21 cellular contexts compared by ENCODE assay signal in genomic region chr5:54390539-54391031, GRCh38.
DNase-seq lines count a peak whose midpoint lies in the region; ATAC-seq, FAIRE-seq and TF ChIP-seq lines count a peak whose summit lies in the region.
"Had no signal": no experiment of that assay in that cellular context is flagged by ENCODE, and none has a peak within 500 bp of the region (broad histone marks: within the 10 kb centered on the region; RNA-seq: fewer than 3 reads in every experiment).

No MANE protein-coding gene starts in this region.

- no TSS peak for BruUV-seq in K562 (replicated peaks; lab: Mats Ljungman, UMichigan)

- ATAC-seq in SK-N-SH treated with all-trans-retinoic acid at 6 μM for 48 hours, result no peak
- peak; percentile 61 for ATAC-seq in HG03432 (IDR thresholded peaks at IDR 0.05; ENCODE audit: unreplicated experiment)
- peak; percentile 28 for ATAC-seq in K562
- ATAC-seq: activated CD4-positive, alpha-beta T cell treated with anti-CD3 and anti-CD28 coated beads for 36 hours; natural killer cell treated with Interleukin-12 subunit alpha and Interleukin-12 subunit beta and Interleukin-15 and Interleukin-18, amount 100 ng/mL, for 72 hours; stimulated activated naive CD8-positive, alpha-beta T cell treated with anti-CD3 and anti-CD28 coated beads, Interleukin-15, amount 100 ng/mL, for 72 hours had no signal

- TF ChIP-seq CTCF in SK-N-SH (IDR thresholded peaks at IDR 0.05), result no peak
- TF ChIP-seq CTCF in K562 (IDR thresholded peaks at IDR 0.05 in 2 of 3, conservative IDR thresholded peaks at IDR 0.05 in 1 of 3; ENCODE audit: insufficient read depth in 2 of 3, low read depth in 1 of 3, low read length in 3 of 3), result no peak

- H3K4me1 Mint-ChIP-seq in activated naive CD4-positive, alpha-beta T cell treated with anti-CD3 and anti-CD28 coated beads for 36 hours (ENCODE audit: low read depth), result peaks cover 10% of the 10 kb centered on the region
- H3K4me1 Mint-ChIP-seq: activated naive CD8-positive, alpha-beta T cell treated with anti-CD3 and anti-CD28 coated beads, Interleukin-2, amount 10 ng/mL, durations not matched to agents 7 days and 5 days had no signal

- TF ChIP-seq RAD21 in SK-N-SH (IDR thresholded peaks at IDR 0.05; ENCODE audit: low read length) (no peak), K562 (CRISPR knock-in tag; conservative IDR thresholded peaks at IDR 0.05 in 1 of 2, IDR thresholded peaks at IDR 0.05 in 1 of 2) (no peak)

- intact Hi-C loops in K562 (cut with micrococcal nuclease) (loop anchor here (5.0 kb wide), 2 partner anchors 63 to 78 kb away; partner anchors contain the start of gene ARL15), posterior vena cava (cut with DNase I) (no loop called here)
- intact Hi-C loops in activated naive CD4-positive, alpha-beta T cell treated with anti-CD3 and anti-CD28 coated beads for 36 hours (cut with micrococcal nuclease), result loop anchor here (5.0 kb wide), 1 partner anchor 78 kb away; the partner anchor contains the start of gene ARL15

- no peaks in the 10 kb centered on the region for H3K27me3 ChIP-seq in SK-N-SH (ENCODE audit: insufficient read depth)
- H3K27me3 ChIP-seq in K562 (ENCODE audit: control insufficient read depth in 2 of 2, insufficient read depth in 2 of 2, low read length in 2 of 2), result no peaks in the 10 kb centered on the region
- H3K27me3 ChIP-seq: upper lobe of left lung had no signal

- H3K4me3 ChIP-seq in SK-N-SH (ENCODE audit: low read depth in 2 of 2, low read length in 1 of 2) (no peak overlapping the region), K562 (no peak overlapping the region)
- H3K4me3 ChIP-seq: upper lobe of left lung had no signal

- H3K9me1 ChIP-seq in K562 (ENCODE audit: control insufficient read depth, insufficient read depth, low read length), result no peaks in the 10 kb centered on the region

- FAIRE-seq in K562 (lab: Jason Lieb, UNC), result peak; percentile 37
- FAIRE-seq: G401.6, GM12892 had no signal

- H3K36me3 ChIP-seq in SK-N-SH (replicated peaks in 1 of 2; ENCODE audit: control insufficient read depth in 1 of 2, insufficient read depth in 2 of 2, low read length in 1 of 2), result no peaks in the 10 kb centered on the region
- H3K36me3 ChIP-seq in K562 (ENCODE audit: control insufficient read depth, insufficient read depth, low read length), result peaks cover 22% of the 10 kb centered on the region
- H3K36me3 ChIP-seq: upper lobe of left lung had no signal

- H4K20me1 ChIP-seq in SK-N-SH (ENCODE audit: insufficient read depth) (no peaks in the 10 kb centered on the region), K562 (replicated peaks; ENCODE audit: control insufficient read depth, insufficient read depth, low read length) (no peaks in the 10 kb centered on the region)

- no peak overlapping the region for H3K4me3 Mint-ChIP-seq in activated naive CD4-positive, alpha-beta T cell treated with anti-CD3 and anti-CD28 coated beads for 36 hours
- H3K4me3 Mint-ChIP-seq: activated CD4-positive, alpha-beta T cell treated with anti-CD3 and anti-CD28 coated beads for 36 hours; activated naive CD8-positive, alpha-beta T cell treated with anti-CD3 and anti-CD28 coated beads, Interleukin-2, amount 10 ng/mL, durations not matched to agents 7 days and 5 days; activated T-helper 1 cell treated with anti-CD3 and anti-CD28 coated beads, Interleukin-12 subunit alpha, Interleukin-12 subunit beta, Interleukin-2, Interleukin-4 antibody, amounts not matched to agents 30 ng/mL and 10 ng/mL and 1 ng/mL, durations not matched to agents 14 hours and 24 hours and 36 hours; brain; natural killer cell treated with Interleukin-12 subunit alpha and Interleukin-12 subunit beta and Interleukin-15 and Interleukin-18, amount 100 ng/mL, for 72 hours; stimulated activated naive CD8-positive, alpha-beta T cell treated with anti-CD3 and anti-CD28 coated beads, Interleukin-15, amount 100 ng/mL, for 72 hours had no signal

- H3K36me3 Mint-ChIP-seq in activated naive CD4-positive, alpha-beta T cell treated with anti-CD3 and anti-CD28 coated beads for 36 hours (ENCODE audit: low read depth), result no peaks in the 10 kb centered on the region
- H3K36me3 Mint-ChIP-seq: activated naive CD8-positive, alpha-beta T cell treated with anti-CD3 and anti-CD28 coated beads, Interleukin-2, amount 10 ng/mL, durations not matched to agents 7 days and 5 days; brain; natural killer cell treated with Interleukin-12 subunit alpha and Interleukin-12 subunit beta and Interleukin-15 and Interleukin-18, amount 100 ng/mL, for 72 hours had no signal

- peak overlapping the region in 1 of 2 experiments; percentile 73; a peak in 2 of 4 replicates for H3K27ac ChIP-seq in SK-N-SH (ENCODE audit: low read depth in 2 of 2, low read length in 1 of 2)
- peak overlapping the region; percentile 86 for H3K27ac ChIP-seq in K562 (ENCODE audit: extremely low read depth, low read depth, low read length)
- H3K27ac ChIP-seq: upper lobe of left lung had no signal

- peaks cover 14% of the 10 kb centered on the region for H3F3A ChIP-seq in SK-N-SH (replicated peaks; ENCODE audit: insufficient read depth)

- H3K9me2 ChIP-seq in SK-N-SH, result no peaks in the 10 kb centered on the region

- H3K9me3 ChIP-seq in SK-N-SH, result no peaks in the 10 kb centered on the region
- H3K9me3 ChIP-seq in K562 (replicated peaks; ENCODE audit: control insufficient read depth, insufficient read depth, low read depth, low read length), result no peaks in the 10 kb centered on the region
- H3K9me3 ChIP-seq: upper lobe of left lung had no signal

- H2AFZ ChIP-seq in SK-N-SH (ENCODE audit: low read depth) (no peak overlapping the region), K562 (ENCODE audit: low read depth, low read length) (peak overlapping the region; percentile 30)

- 0 out of 2 replicates have a peak overlapping the region, but pooled peaks have one; percentile 5 for H3K4me2 ChIP-seq in SK-N-SH
- H3K4me2 ChIP-seq in K562 (ENCODE audit: insufficient read depth, low read length), result peak overlapping the region; percentile 61

- POLR2A ChIA-PET in SK-N-SH (lab: Yijun Ruan, JAX) (no interaction called here), K562 (lab: Yijun Ruan, JAX) (interaction anchor here (0.6 to 1.0 kb wide), 5 partner anchors 12 to 78 kb away, joined by 3 to 4 read pairs (median 3); no protein-coding TSS in a partner anchor)

- CTCF ChIA-PET in SK-N-SH (lab: Yijun Ruan, JAX), result no interaction called here
- CTCF ChIA-PET in K562 (lab: Yijun Ruan, JAX; ENCODE audit: low intra/inter-chr PET ratio), result no interaction called here
- CTCF ChIA-PET in activated naive CD4-positive, alpha-beta T cell treated with anti-CD3 and anti-CD28 coated beads for 36 hours (lab: Charles Lee), result no interaction called here

- in situ Hi-C loops in K562 (cut with MboI), result no loop called here

- H3K27me3 Mint-ChIP-seq in activated naive CD4-positive, alpha-beta T cell treated with anti-CD3 and anti-CD28 coated beads for 36 hours (ENCODE audit: low read depth), result no peaks in the 10 kb centered on the region
- H3K27me3 Mint-ChIP-seq: brain; progenitor cell of endocrine pancreas; stimulated activated naive CD8-positive, alpha-beta T cell treated with anti-CD3 and anti-CD28 coated beads, Interleukin-15, amount 100 ng/mL, for 72 hours had no signal

- no peak overlapping the region for H3K27ac Mint-ChIP-seq in activated naive CD4-positive, alpha-beta T cell treated with anti-CD3 and anti-CD28 coated beads for 36 hours
- H3K27ac Mint-ChIP-seq: activated CD4-positive, alpha-beta T cell treated with anti-CD3 and anti-CD28 coated beads for 36 hours; activated naive CD8-positive, alpha-beta T cell treated with anti-CD3 and anti-CD28 coated beads, Interleukin-2, amount 10 ng/mL, durations not matched to agents 7 days and 5 days; activated T-helper 1 cell treated with anti-CD3 and anti-CD28 coated beads, Interleukin-12 subunit alpha, Interleukin-12 subunit beta, Interleukin-2, Interleukin-4 antibody, amounts not matched to agents 30 ng/mL and 10 ng/mL and 1 ng/mL, durations not matched to agents 14 hours and 24 hours and 36 hours; natural killer cell treated with Interleukin-12 subunit alpha and Interleukin-12 subunit beta and Interleukin-15 and Interleukin-18, amount 100 ng/mL, for 72 hours; progenitor cell of endocrine pancreas; stimulated activated naive CD8-positive, alpha-beta T cell treated with anti-CD3 and anti-CD28 coated beads, Interleukin-15, amount 100 ng/mL, for 72 hours had no signal

- TF ChIP-seq EP300 in SK-N-SH (IDR thresholded peaks at IDR 0.05; ENCODE audit: borderline replicate concordance in 1 of 2, low read depth in 1 of 2, low read length in 1 of 2) (no peak), K562 (IDR thresholded peaks at IDR 0.05; ENCODE audit: low read length) (no peak; the same call in 1 of the 2 replicates)

- peak overlapping the region; percentile 13; the same call in 1 of the 2 replicates for H3K9ac ChIP-seq in SK-N-SH
- H3K9ac ChIP-seq in K562 (ENCODE audit: insufficient read depth in 1 of 2, low read depth in 2 of 2, low read length in 2 of 2), result peak overlapping the region in 1 of 2 experiments; percentile 45; a peak in 2 of 4 replicates

- peaks cover 2% of the 10 kb centered on the region for H3K9me3 Mint-ChIP-seq in activated naive CD4-positive, alpha-beta T cell treated with anti-CD3 and anti-CD28 coated beads for 36 hours
- H3K9me3 Mint-ChIP-seq: brain; natural killer cell treated with Interleukin-12 subunit alpha and Interleukin-12 subunit beta and Interleukin-15 and Interleukin-18, amount 100 ng/mL, for 72 hours had no signal

- no peaks in the 10 kb centered on the region for H3K79me2 ChIP-seq in SK-N-SH (ENCODE audit: insufficient read depth)
- H3K79me2 ChIP-seq in K562 (ENCODE audit: control insufficient read depth, insufficient read depth, low read length), result peaks cover 96% of the 10 kb centered on the region

- H3K4me1 ChIP-seq in SK-N-SH (ENCODE audit: control insufficient read depth in 1 of 2, insufficient read depth in 2 of 2, low read depth in 1 of 2, low read length in 1 of 2), result peaks cover 0 to 20% of the 10 kb centered on the region in 2 experiments; a peak in 2 of 4 replicates
- peaks cover 0 to 52% of the 10 kb centered on the region in 2 experiments; a peak in 3 of 5 replicates for H3K4me1 ChIP-seq in K562 (replicated peaks in 1 of 2; ENCODE audit: control insufficient read depth in 2 of 2, insufficient read depth in 2 of 2, low read length in 2 of 2)
- H3K4me1 ChIP-seq: upper lobe of left lung had no signal

- no peak; the same call in 1 of the 2 replicates for TF ChIP-seq POLR2A in K562 (conservative IDR thresholded peaks at IDR 0.05)

- no peak for DNase-seq in SK-N-SH
- DNase-seq in K562 (ENCODE audit: extremely low read depth in 1 of 4, low spot score in 3 of 4), result peak in 1 of 4 experiments; percentile 64
- DNase-seq in AML-193 (lab: John Stamatoyannopoulos, UW), result no peak
- DNase-seq in posterior vena cava (ENCODE audit: low spot score), result no peak
- DNase-seq in retina, result no peak
- no peak for DNase-seq in activated naive CD4-positive, alpha-beta T cell treated with anti-CD3 and anti-CD28 coated beads for 36 hours
- DNase-seq: activated CD4-positive, alpha-beta T cell treated with anti-CD3 and anti-CD28 coated beads for 36 hours; activated naive CD8-positive, alpha-beta T cell treated with anti-CD3 and anti-CD28 coated beads, Interleukin-2, amount 10 ng/mL, durations not matched to agents 7 days and 5 days; cortex of kidney; NCI-H1436; stimulated activated CD4-positive, alpha-beta T cell treated with anti-CD3 and anti-CD28 coated beads, Interleukin-2, amount 100 ng/mL, for 48 hours; stimulated activated naive CD8-positive, alpha-beta T cell treated with anti-CD3 and anti-CD28 coated beads, Interleukin-15, amount 100 ng/mL, for 72 hours; upper lobe of left lung had no signal

- WGBS in SK-N-SH (ENCODE audit: low lambda C conversion rate), result 80% methylated on average over 5 of the region's 5 CpGs
- WGBS in K562 (ENCODE audit: insufficient coverage, low coverage, missing lambda C conversion rate), result 29% methylated on average over 5 of the region's 5 CpGs

Comparison
In these comparisons a context has a peak if more than half of its experiments do, and no peak if none do; other contexts are left out.
1. intact Hi-C loops: an anchor here in K562 (5.0 kb wide) and activated naive CD4-positive, alpha-beta T cell treated with anti-CD3 and anti-CD28 coated beads for 36 hours (5.0 kb wide); none called in posterior vena cava.